In genomic region chr6:1612386-1612893, GRCh38 we compare ENCODE assay signal across 9 cellular contexts. TPM values are rescaled to one million over a fixed set of nuclear protein-coding genes. Genes with fewer than 3 reads are reported as not detected.
A peak's percentile ranks its signal among the peaks of the same experiment; 100 is the strongest.
DNase-seq lines count a peak whose midpoint lies in the region; FAIRE-seq and TF ChIP-seq lines count a peak whose summit lies in the region.
"Had no signal": no experiment of that assay in that cellular context is flagged by ENCODE, and none has a peak within 500 bp of the region (broad histone marks: within the 10 kb centered on the region; RNA-seq: fewer than 3 reads in every experiment).

No MANE protein-coding gene starts in this region.

- WGBS in esophagus muscularis mucosa = 26% methylated on average over 8 of the region's 8 CpGs

- peak overlapping the region; percentile 63 for H3K27ac ChIP-seq in SJSA1
- H3K27ac ChIP-seq in esophagus muscularis mucosa (replicated peaks in 1 of 4) = peak overlapping the region; percentile 90 to 98 (median 96)

- H3K27me3 ChIP-seq in SJSA1 (replicated peaks) (no peaks in the 10 kb centered on the region), esophagus muscularis mucosa (peaks cover 0 to 64% (median 20%) of the 10 kb centered on the region in 4 donors)

- no peak for TF ChIP-seq EP300 in esophagus muscularis mucosa (IDR thresholded peaks at IDR 0.05)

- DNase-seq in SJSA1 (ENCODE audit: low read depth in 1 of 2, low spot score in 2 of 2) (no peak), esophagus muscularis mucosa (ENCODE audit: extremely low spot score) (no peak), skeletal muscle cell (ENCODE audit: low read depth) (no peak), HTR-8/SVneo (ENCODE audit: insufficient read length, low spot score) (no peak), dedifferentiated amniotic fluid mesenchymal stem cell (ENCODE audit: extremely low spot score) (no peak), NCI-H128 (lab: John Stamatoyannopoulos, UW; ENCODE audit: unreplicated experiment) (no peak)
- DNase-seq in stimulated activated CD4-positive, alpha-beta T cell treated with anti-CD3 and anti-CD28 coated beads, Interleukin-12 subunit alpha, Interleukin-12 subunit beta, amount 100 ng/mL, for 4 hours = no peak

- intact Hi-C loops in esophagus muscularis mucosa (cut with DNase I) = no loop called here

- no peak for TF ChIP-seq CTCF in esophagus muscularis mucosa (IDR thresholded peaks at IDR 0.05)

- H3K9ac ChIP-seq in ES-I3 (ENCODE audit: low read depth, low read length) = peak overlapping the region; percentile 28; the same call in 1 of the 2 replicates

- peaks cover 3% of the 10 kb centered on the region; the same call in 1 of the 2 replicates for H3K4me1 ChIP-seq in ES-I3 (ENCODE audit: insufficient read depth, low read length)
- peaks cover 36% of the 10 kb centered on the region for H3K4me1 ChIP-seq in SJSA1 (replicated peaks)
- peaks cover 9 to 83% (median 64%) of the 10 kb centered on the region in 4 donors for H3K4me1 ChIP-seq in esophagus muscularis mucosa

- no peak for TF ChIP-seq POLR2A in esophagus muscularis mucosa (IDR thresholded peaks at IDR 0.05; ENCODE audit: low read depth)

- peak overlapping the region; percentile 88 for H3K4me3 ChIP-seq in SJSA1
- H3K4me3 ChIP-seq in esophagus muscularis mucosa = peak overlapping the region; percentile 67 to 88 (median 76)
- H3K4me3 ChIP-seq in skeletal muscle cell (ENCODE audit: low read depth, low read length) = peak overlapping the region; percentile 61

- no peaks in the 10 kb centered on the region for H3K36me3 ChIP-seq in ES-I3 (ENCODE audit: insufficient read depth, low read length)
- H3K36me3 ChIP-seq in SJSA1 = peaks cover 57% of the 10 kb centered on the region
- H3K36me3 ChIP-seq in esophagus muscularis mucosa = no peaks in the 10 kb centered on the region

- no peak for FAIRE-seq in HTR-8/SVneo (lab: Jason Lieb, UNC)
- FAIRE-seq: TTC549 had no signal

- H3K9me3 ChIP-seq in ES-I3 (ENCODE audit: control insufficient read depth, insufficient read depth, low read length) (no peaks in the 10 kb centered on the region), SJSA1 (replicated peaks) (no peaks in the 10 kb centered on the region), esophagus muscularis mucosa (no peaks in the 10 kb centered on the region)

RNA-seq across cellular contexts. Expression of gene FOXC1, which starts 2.7 kb away (rescaled TPM):
- total RNA-seq in SJSA1 (2014; rRNA removed; shearing (Covaris generic)) = 16.0 and 21.0 TPM in 2 replicates
- 10 to 100 TPM in 3 of 4 donors, 1 to 10 TPM in 1; 8.7 to 19.7 (median 16.8) TPM for total RNA-seq in esophagus muscularis mucosa
